Comparison of ENCODE assay signal across 11 cellular contexts in the genomic region with DNA sequence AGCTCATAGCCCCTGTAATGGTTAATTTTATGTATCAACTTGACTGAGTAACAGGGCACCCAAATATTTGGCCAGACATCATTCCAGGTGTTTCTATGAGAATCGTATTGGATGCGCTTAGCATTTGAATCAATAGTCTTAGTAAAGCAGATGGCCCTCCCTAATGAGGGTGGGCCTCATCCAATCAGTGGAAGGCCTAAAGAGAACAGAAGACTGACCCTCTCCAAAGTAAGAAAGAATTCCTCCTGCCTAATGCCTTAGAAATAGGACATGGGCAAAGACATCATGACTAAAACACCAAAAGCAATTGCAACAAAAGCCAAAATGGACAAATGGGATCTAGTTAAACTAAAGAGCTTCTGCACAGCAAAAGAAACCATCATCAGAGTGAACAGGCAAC.
"Had no signal": no experiment of that assay in that cellular context is flagged by ENCODE, and none has a peak within 500 bp of the region (broad histone marks: within the 10 kb centered on the region; RNA-seq: fewer than 3 reads in every experiment).

No MANE protein-coding gene starts in this region.

- H3K36me3 ChIP-seq: HAP-1 had no signal

- ATAC-seq: GM23338, HCT116 had no signal

- H3K9me3 ChIP-seq: HAP-1 had no signal

- FAIRE-seq: H1, H54 had no signal

- H3K4me1 ChIP-seq: HAP-1 had no signal

- H3K4me3 ChIP-seq: GM23248, GM23338, HAP-1 had no signal

- H3K4me2 ChIP-seq: GM23338 had no signal

- H3K9ac ChIP-seq: GM23248 had no signal

- DNase-seq: GM23248, GOT3, H7, H9, HCEC 1CT, HFFc6 had no signal

- H3K27ac ChIP-seq: GM23248 had no signal

- H2AFZ ChIP-seq: GM23248, GM23338 had no signal
